Comparison of ENCODE assay signal across 1 cellular context in the genomic region with DNA sequence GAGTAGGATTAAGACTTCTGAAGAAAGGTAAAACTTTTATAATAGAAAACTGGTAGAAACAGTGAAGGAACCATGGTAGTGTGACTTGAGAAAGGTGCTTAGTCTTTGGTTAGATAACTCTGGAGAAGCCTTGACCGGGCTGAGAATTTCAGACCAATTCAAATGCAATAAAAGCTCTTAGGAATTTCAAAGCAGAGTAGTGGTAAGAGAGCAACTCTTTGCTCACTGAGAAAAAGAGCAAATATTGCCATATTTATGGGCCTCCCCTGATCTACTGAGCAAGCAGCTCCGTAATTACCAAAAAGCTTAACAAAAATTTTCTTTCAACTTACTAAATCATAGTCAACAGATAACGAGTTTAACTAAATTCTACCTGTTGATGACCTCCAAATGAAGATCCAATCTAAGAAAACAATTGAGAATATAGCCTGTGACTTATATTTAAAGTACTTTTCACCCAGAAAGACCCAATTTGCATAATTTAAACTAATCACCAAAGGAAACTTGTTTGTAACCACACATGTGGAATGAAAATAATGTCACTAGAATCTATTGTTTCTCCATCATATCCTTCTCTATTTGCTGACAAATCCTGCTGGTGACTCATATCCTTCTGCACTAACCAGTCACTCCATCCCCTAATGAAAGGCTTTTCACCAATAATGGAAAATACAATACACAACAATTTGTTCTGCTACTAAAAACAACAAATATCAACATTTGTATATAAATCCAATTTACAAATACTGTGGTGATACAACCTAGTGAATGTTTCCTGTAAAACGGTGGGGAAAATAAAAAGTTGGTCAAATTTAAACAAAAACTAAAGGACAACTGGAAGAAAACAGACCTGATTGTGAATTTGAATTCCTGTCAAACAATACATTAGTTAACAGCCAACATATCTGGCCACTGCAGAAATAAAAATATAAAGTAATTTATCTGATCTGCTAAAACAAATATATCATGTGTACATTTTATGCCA.
A peak's percentile ranks its signal among the peaks of the same experiment; 100 is the strongest.
TF ChIP-seq lines count a peak whose summit lies in the region.

No MANE protein-coding gene starts in this region.

TF ChIP-seq in HEK293, 187 proteins besides CTCF, POLR2A, EP300 and RAD21 (continued from another document):
- TF ChIP-seq, protein P1, sequence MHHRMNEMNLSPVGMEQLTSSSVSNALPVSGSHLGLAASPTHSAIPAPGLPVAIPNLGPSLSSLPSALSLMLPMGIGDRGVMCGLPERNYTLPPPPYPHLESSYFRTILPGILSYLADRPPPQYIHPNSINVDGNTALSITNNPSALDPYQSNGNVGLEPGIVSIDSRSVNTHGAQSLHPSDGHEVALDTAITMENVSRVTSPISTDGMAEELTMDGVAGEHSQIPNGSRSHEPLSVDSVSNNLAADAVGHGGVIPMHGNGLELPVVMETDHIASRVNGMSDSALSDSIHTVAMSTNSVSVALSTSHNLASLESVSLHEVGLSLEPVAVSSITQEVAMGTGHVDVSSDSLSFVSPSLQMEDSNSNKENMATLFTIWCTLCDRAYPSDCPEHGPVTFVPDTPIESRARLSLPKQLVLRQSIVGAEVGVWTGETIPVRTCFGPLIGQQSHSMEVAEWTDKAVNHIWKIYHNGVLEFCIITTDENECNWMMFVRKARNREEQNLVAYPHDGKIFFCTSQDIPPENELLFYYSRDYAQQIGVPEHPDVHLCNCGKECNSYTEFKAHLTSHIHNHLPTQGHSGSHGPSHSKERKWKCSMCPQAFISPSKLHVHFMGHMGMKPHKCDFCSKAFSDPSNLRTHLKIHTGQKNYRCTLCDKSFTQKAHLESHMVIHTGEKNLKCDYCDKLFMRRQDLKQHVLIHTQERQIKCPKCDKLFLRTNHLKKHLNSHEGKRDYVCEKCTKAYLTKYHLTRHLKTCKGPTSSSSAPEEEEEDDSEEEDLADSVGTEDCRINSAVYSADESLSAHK (tag by site-specific recombination; IDR thresholded peaks at IDR 0.05): no peak
- TF ChIP-seq SETDB1 (IDR thresholded peaks at IDR 0.05; ENCODE audit: insufficient read length, low read length): no peak
- TF ChIP-seq ZNF629 (tag by site-specific recombination; IDR thresholded peaks at IDR 0.05): peak; percentile 54; the same call in 1 of the 2 replicates
- no peak for TF ChIP-seq ZNF830 (tag by site-specific recombination; IDR thresholded peaks at IDR 0.05; ENCODE audit: low read depth)
- no peak for TF ChIP-seq ZNF664 (tag by site-specific recombination; IDR thresholded peaks at IDR 0.05)
- TF ChIP-seq ZNF169 (tag by site-specific recombination; IDR thresholded peaks at IDR 0.05): no peak
- no peak for TF ChIP-seq ZNF530 (tag by site-specific recombination; IDR thresholded peaks at IDR 0.05; ENCODE audit: low read depth)
- peak; percentile 76 for TF ChIP-seq SCRT1 (tag by site-specific recombination; IDR thresholded peaks at IDR 0.05; ENCODE audit: borderline replicate concordance)
- no peak for TF ChIP-seq MZF1 (tag by site-specific recombination; IDR thresholded peaks at IDR 0.05; ENCODE audit: borderline replicate concordance)
- TF ChIP-seq ZSCAN16 (tag by site-specific recombination; IDR thresholded peaks at IDR 0.05): no peak
- TF ChIP-seq KLF9 (tag by site-specific recombination; IDR thresholded peaks at IDR 0.05; ENCODE audit: low read depth): no peak
- TF ChIP-seq ZNF623 (tag by site-specific recombination; IDR thresholded peaks at IDR 0.05): no peak
- peak; percentile 95 for TF ChIP-seq PRDM1 (tag by site-specific recombination; IDR thresholded peaks at IDR 0.05)
TF ChIP-seq in HEK293: peak in this region for 18.
